ENCODE assay signal across 8 cellular contexts in genomic region chr2:150485114-150485870, GRCh38. TPM values are rescaled to one million over a fixed set of nuclear protein-coding genes. Genes with fewer than 3 reads are reported as not detected.
DNase-seq lines count a peak whose midpoint lies in the region; ATAC-seq and TF ChIP-seq lines count a peak whose summit lies in the region.

No MANE protein-coding gene starts in this region.

- no peaks in the 10 kb centered on the region for H3K9me2 ChIP-seq in GM23338 (ENCODE audit: insufficient read depth)

- peak in 1 of 4 donors; percentile 4 for TF ChIP-seq POLR2A in stomach (IDR thresholded peaks at IDR 0.05)

- 1 to 3% (median 1%) methylated on average over 27 to 43 of the region's 43 CpGs for WGBS in stomach, 5 donors

- H3K36me3 Mint-ChIP-seq in GM23338 (ENCODE audit: low read depth) (peaks cover 64% of the 10 kb centered on the region), chondrocyte (ENCODE audit: low read depth) (peaks cover 13% of the 10 kb centered on the region)

- TF ChIP-seq EP300 in stomach (IDR thresholded peaks at IDR 0.05) = no peak

- DNase-seq in COR-L47 (lab: John Stamatoyannopoulos, UW) (peak; percentile 84), GM23338 (ENCODE audit: low spot score) (peak; percentile 72), NCI-H345 treated with DMSO at 0.1 percent for 48 hours (lab: John Stamatoyannopoulos, UW; ENCODE audit: unreplicated experiment) (peak; percentile 62), chondrocyte (ENCODE audit: low spot score) (peak; percentile 96), kidney tubule cell (ENCODE audit: low spot score) (peak; percentile 85), stomach (peak; percentile 89)

- H3K9me3 ChIP-seq in stomach = no peaks in the 10 kb centered on the region

- no peaks in the 10 kb centered on the region for H3F3A ChIP-seq in GM23338 (replicated peaks; ENCODE audit: low read depth)

- ATAC-seq in GM23338 (peak; percentile 74), GM19397 (IDR thresholded peaks at IDR 0.05; ENCODE audit: unreplicated experiment) (no peak), HG03097 (IDR thresholded peaks at IDR 0.05; ENCODE audit: low FRiP score, unreplicated experiment) (no peak)

- H3K4me3 Mint-ChIP-seq in GM23338 (peak overlapping the region; percentile 98), chondrocyte (ENCODE audit: unreplicated experiment) (peak overlapping the region; percentile 99)

- H3K4me1 Mint-ChIP-seq in GM23338 = peaks cover 40% of the 10 kb centered on the region
- peaks cover 48% of the 10 kb centered on the region for H3K4me1 Mint-ChIP-seq in chondrocyte (ENCODE audit: low read depth)

- H3K4me1 ChIP-seq in GM23338 (ENCODE audit: insufficient read depth) = peaks cover 44% of the 10 kb centered on the region
- H3K4me1 ChIP-seq in stomach = peaks cover 13 to 43% (median 25%) of the 10 kb centered on the region in 4 donors

- no peaks in the 10 kb centered on the region; the same call in 2 of the 3 replicates for H3K9me3 Mint-ChIP-seq in GM23338
- no peaks in the 10 kb centered on the region for H3K9me3 Mint-ChIP-seq in chondrocyte (ENCODE audit: low read depth)

- H3K27me3 ChIP-seq in GM23338 (ENCODE audit: insufficient read depth) (no peaks in the 10 kb centered on the region), stomach (peaks cover 0 to 25% (median 9%) of the 10 kb centered on the region in 3 donors)

- intact Hi-C loops in stomach (cut with DNase I; ENCODE audit: low total_unique reads) = no loop called here

- no peak overlapping the region for H3K27ac ChIP-seq in GM23338 (ENCODE audit: low read depth)
- peak overlapping the region; percentile 90 to 96 (median 93) for H3K27ac ChIP-seq in stomach

- peak overlapping the region; percentile 97 for H3K4me3 ChIP-seq in GM23338
- peak overlapping the region; percentile 61 to 77 (median 71) for H3K4me3 ChIP-seq in stomach

- peaks cover 44% of the 10 kb centered on the region for H4K20me1 ChIP-seq in GM23338 (replicated peaks; ENCODE audit: insufficient read depth)

- H2AFZ ChIP-seq in GM23338 = no peak overlapping the region

- H3K79me2 ChIP-seq in GM23338 (replicated peaks; ENCODE audit: insufficient read depth) = peaks cover 71% of the 10 kb centered on the region

- peaks cover 24% of the 10 kb centered on the region for H3K36me3 ChIP-seq in GM23338 (ENCODE audit: insufficient read depth)
- no peaks in the 10 kb centered on the region for H3K36me3 ChIP-seq in stomach

- TF ChIP-seq CTCF in GM23338 (conservative IDR thresholded peaks at IDR 0.05; ENCODE audit: low read depth in 2 of 2) (peak; percentile 29 to 36; a peak in 3 of 4 replicates), chondrocyte (IDR thresholded peaks at IDR 0.05) (peak; percentile 70), stomach (IDR thresholded peaks at IDR 0.05) (peak in 1 of 7 experiments; percentile 12)

- H3K4me2 ChIP-seq in GM23338 = peak overlapping the region; percentile 91

- H3K27me3 Mint-ChIP-seq in GM23338 (ENCODE audit: insufficient read depth, low read depth, poor library complexity) (peaks cover 20% of the 10 kb centered on the region), chondrocyte (ENCODE audit: low read depth) (no peaks in the 10 kb centered on the region)

- H3K27ac Mint-ChIP-seq in GM23338 = peak overlapping the region; percentile 78
- H3K27ac Mint-ChIP-seq in chondrocyte (ENCODE audit: unreplicated experiment) = peak overlapping the region; percentile 98

TF ChIP-seq in GM23338, 12 proteins besides CTCF, POLR2A, EP300 and RAD21 (continues in another document):
- TF ChIP-seq, protein P1, sequence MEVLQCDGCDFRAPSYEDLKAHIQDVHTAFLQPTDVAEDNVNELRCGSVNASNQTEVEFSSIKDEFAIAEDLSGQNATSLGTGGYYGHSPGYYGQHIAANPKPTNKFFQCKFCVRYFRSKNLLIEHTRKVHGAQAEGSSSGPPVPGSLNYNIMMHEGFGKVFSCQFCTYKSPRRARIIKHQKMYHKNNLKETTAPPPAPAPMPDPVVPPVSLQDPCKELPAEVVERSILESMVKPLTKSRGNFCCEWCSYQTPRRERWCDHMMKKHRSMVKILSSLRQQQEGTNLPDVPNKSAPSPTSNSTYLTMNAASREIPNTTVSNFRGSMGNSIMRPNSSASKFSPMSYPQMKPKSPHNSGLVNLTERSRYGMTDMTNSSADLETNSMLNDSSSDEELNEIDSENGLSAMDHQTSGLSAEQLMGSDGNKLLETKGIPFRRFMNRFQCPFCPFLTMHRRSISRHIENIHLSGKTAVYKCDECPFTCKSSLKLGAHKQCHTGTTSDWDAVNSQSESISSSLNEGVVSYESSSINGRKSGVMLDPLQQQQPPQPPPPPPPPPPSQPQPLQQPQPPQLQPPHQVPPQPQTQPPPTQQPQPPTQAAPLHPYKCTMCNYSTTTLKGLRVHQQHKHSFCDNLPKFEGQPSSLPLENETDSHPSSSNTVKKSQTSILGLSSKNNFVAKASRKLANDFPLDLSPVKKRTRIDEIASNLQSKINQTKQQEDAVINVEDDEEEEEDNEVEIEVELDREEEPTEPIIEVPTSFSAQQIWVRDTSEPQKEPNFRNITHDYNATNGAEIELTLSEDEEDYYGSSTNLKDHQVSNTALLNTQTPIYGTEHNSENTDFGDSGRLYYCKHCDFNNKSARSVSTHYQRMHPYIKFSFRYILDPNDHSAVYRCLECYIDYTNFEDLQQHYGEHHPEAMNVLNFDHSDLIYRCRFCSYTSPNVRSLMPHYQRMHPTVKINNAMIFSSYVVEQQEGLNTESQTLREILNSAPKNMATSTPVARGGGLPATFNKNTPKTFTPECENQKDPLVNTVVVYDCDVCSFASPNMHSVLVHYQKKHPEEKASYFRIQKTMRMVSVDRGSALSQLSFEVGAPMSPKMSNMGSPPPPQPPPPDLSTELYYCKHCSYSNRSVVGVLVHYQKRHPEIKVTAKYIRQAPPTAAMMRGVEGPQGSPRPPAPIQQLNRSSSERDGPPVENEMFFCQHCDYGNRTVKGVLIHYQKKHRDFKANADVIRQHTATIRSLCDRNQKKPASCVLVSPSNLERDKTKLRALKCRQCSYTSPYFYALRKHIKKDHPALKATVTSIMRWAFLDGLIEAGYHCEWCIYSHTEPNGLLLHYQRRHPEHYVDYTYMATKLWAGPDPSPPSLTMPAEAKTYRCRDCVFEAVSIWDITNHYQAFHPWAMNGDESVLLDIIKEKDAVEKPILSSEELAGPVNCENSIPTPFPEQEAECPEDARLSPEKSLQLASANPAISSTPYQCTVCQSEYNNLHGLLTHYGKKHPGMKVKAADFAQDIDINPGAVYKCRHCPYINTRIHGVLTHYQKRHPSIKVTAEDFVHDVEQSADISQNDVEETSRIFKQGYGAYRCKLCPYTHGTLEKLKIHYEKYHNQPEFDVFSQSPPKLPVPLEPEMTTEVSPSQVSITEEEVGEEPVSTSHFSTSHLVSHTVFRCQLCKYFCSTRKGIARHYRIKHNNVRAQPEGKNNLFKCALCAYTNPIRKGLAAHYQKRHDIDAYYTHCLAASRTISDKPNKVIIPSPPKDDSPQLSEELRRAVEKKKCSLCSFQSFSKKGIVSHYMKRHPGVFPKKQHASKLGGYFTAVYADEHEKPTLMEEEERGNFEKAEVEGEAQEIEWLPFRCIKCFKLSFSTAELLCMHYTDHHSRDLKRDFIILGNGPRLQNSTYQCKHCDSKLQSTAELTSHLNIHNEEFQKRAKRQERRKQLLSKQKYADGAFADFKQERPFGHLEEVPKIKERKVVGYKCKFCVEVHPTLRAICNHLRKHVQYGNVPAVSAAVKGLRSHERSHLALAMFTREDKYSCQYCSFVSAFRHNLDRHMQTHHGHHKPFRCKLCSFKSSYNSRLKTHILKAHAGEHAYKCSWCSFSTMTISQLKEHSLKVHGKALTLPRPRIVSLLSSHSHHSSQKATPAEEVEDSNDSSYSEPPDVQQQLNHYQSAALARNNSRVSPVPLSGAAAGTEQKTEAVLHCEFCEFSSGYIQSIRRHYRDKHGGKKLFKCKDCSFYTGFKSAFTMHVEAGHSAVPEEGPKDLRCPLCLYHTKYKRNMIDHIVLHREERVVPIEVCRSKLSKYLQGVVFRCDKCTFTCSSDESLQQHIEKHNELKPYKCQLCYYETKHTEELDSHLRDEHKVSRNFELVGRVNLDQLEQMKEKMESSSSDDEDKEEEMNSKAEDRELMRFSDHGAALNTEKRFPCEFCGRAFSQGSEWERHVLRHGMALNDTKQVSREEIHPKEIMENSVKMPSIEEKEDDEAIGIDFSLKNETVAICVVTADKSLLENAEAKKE (CRISPR knock-in tag; IDR thresholded peaks at IDR 0.05) = no peak
- TF ChIP-seq POLR2AphosphoS5 (IDR thresholded peaks at IDR 0.05; ENCODE audit: low read depth) (no peak), NANOG (IDR thresholded peaks at IDR 0.05; ENCODE audit: borderline replicate concordance) (no peak), EZH2phosphoT487 (IDR thresholded peaks at IDR 0.05; ENCODE audit: unreplicated experiment) (no peak), EZH2 (IDR thresholded peaks at IDR 0.05; ENCODE audit: low read depth, unreplicated experiment) (no peak), ZNF331 (CRISPR knock-in tag; IDR thresholded peaks at IDR 0.05; ENCODE audit: low read depth) (no peak), CREB1 (CRISPR knock-in tag; IDR thresholded peaks at IDR 0.05; ENCODE audit: low read depth) (no peak)
- TF ChIP-seq, protein P2, sequence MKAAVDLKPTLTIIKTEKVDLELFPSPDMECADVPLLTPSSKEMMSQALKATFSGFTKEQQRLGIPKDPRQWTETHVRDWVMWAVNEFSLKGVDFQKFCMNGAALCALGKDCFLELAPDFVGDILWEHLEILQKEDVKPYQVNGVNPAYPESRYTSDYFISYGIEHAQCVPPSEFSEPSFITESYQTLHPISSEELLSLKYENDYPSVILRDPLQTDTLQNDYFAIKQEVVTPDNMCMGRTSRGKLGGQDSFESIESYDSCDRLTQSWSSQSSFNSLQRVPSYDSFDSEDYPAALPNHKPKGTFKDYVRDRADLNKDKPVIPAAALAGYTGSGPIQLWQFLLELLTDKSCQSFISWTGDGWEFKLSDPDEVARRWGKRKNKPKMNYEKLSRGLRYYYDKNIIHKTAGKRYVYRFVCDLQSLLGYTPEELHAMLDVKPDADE (IDR thresholded peaks at IDR 0.05) = no peak

RNA-seq across cellular contexts. Expression of gene RND3, which starts 2.2 kb away (rescaled TPM):
- total RNA-seq in GM23338 (2014; rRNA removed; shearing (Covaris generic)) = 55.3 and 55.7 TPM in 2 replicates
- polyA plus RNA-seq in GM23338 (2016; fragmentation: Nextera tagmentation; extraction: Ambion mirVana) (42.3 and 48.2 TPM in 2 replicates), stomach (10 to 100 TPM; 29.5 to 34.1 (median 30.4) TPM)
- total RNA-seq in chondrocyte (65.1 to 125 TPM (median 124 TPM) in 3 replicates), stomach (10 to 100 TPM; 10.3 to 58.2 (median 20.9) TPM)
